Comparison of ENCODE assay signal across 15 cellular contexts in the genomic region with DNA sequence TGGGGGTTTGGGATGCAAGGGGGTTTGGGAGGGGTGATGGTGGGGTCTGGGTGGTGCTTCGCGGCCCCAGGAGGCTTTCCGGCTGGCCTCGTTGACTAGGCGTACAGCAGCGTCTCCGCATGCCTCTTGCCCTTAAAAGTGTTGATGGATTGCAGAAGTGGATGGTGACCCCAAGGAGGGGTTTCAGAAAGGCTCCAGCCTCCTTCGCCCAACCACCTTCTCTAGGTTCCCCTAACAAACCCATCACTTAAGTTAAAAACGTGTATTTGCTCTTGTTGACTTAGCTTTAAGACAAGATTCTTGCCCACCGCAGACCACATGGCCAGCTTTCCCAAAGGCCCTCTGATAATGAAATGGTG. TPM values are rescaled to one million over a fixed set of nuclear protein-coding genes. Genes with fewer than 3 reads are reported as not detected.
DNase-seq lines count a peak whose midpoint lies in the region; ATAC-seq and TF ChIP-seq lines count a peak whose summit lies in the region.
"Had no signal": no experiment of that assay in that cellular context is flagged by ENCODE, and none has a peak within 500 bp of the region (broad histone marks: within the 10 kb centered on the region; RNA-seq: fewer than 3 reads in every experiment).

No MANE protein-coding gene starts in this region.

- peak overlapping the region in 1 of 2 experiments; percentile 54; a peak in 3 of 5 replicates for H3K4me3 Mint-ChIP-seq in H9
- H3K4me3 Mint-ChIP-seq in natural killer cell: no peak overlapping the region

- no peaks in the 10 kb centered on the region for H3K79me2 ChIP-seq in H9 (ENCODE audit: insufficient read depth, low read length)
- H3K79me2 ChIP-seq in Karpas-422 (ENCODE audit: low read length): no peaks in the 10 kb centered on the region

- H3K18ac ChIP-seq in H9 (ENCODE audit: insufficient read length, low read depth, low read length): no peak overlapping the region

- H4K20me1 ChIP-seq in H9 (ENCODE audit: control insufficient read depth, insufficient read depth, insufficient read length) (no peaks in the 10 kb centered on the region), Karpas-422 (ENCODE audit: insufficient read depth, low read depth, low read length) (no peaks in the 10 kb centered on the region)

- no peak overlapping the region for H3K9ac ChIP-seq in H9 (ENCODE audit: extremely low read depth, insufficient read length, low read length)
- H3K9ac ChIP-seq in Karpas-422 (ENCODE audit: low read length): no peak overlapping the region
- H3K9ac ChIP-seq: BLaER1 treated with 17β-estradiol and CSF1 and Interleukin-3, amounts not matched to agents 10 nM and 100 nM had no signal

- H4K91ac ChIP-seq in H9 (ENCODE audit: insufficient read length, low read depth, low read length): no peak overlapping the region

- H3K9me2 ChIP-seq in Karpas-422 (replicated peaks; ENCODE audit: insufficient read depth, low read length): no peaks in the 10 kb centered on the region

- DNase-seq in H9: no peak
- no peak for DNase-seq in coronary artery (ENCODE audit: low spot score)
- DNase-seq in natural killer cell: no peak
- no peak for DNase-seq in spleen
- DNase-seq in SIG-M5 (lab: John Stamatoyannopoulos, UW): no peak
- no peak for DNase-seq in Karpas-422
- DNase-seq: NCI-H1092 treated with DMSO at 0.1 percent for 48 hours, NCI-H146, NCI-H2029 treated with DMSO at 0.1 percent for 48 hours, NCI-H510A treated with DMSO at 0.1 percent for 48 hours, NCI-H82, SHP77 treated with DMSO at 0.1 percent for 48 hours had no signal

- no peak for TF ChIP-seq POLR2A in spleen (IDR thresholded peaks at IDR 0.05)

- no peak overlapping the region for H4K5ac ChIP-seq in H9 (ENCODE audit: insufficient read length, low read depth, low read length)

- no peaks in the 10 kb centered on the region for H3K36me3 ChIP-seq in spleen
- H3K36me3 ChIP-seq in Karpas-422 (ENCODE audit: insufficient read depth, low read length): no peaks in the 10 kb centered on the region
- H3K36me3 ChIP-seq: BLaER1 treated with 17β-estradiol and CSF1 and Interleukin-3, amounts not matched to agents 10 nM and 100 nM had no signal

- no peaks in the 10 kb centered on the region for H3K9me3 ChIP-seq in H9 (ENCODE audit: control insufficient read depth, low read depth, low read length)
- no peaks in the 10 kb centered on the region for H3K9me3 ChIP-seq in spleen
- H3K9me3 ChIP-seq in Karpas-422 (ENCODE audit: low read length): no peaks in the 10 kb centered on the region

- no peak overlapping the region for H3K56ac ChIP-seq in H9 (ENCODE audit: insufficient read length, low read depth, low read length)

- H3K79me1 ChIP-seq in H9 (ENCODE audit: insufficient read depth, low read depth, low read length, poor library complexity, severe bottlenecking): no peaks in the 10 kb centered on the region

- no peak overlapping the region for H4K8ac ChIP-seq in H9 (replicated peaks; ENCODE audit: insufficient read length, low read depth, low read length)

- H2BK5ac ChIP-seq in H9 (ENCODE audit: insufficient read length, low read length): no peak overlapping the region

- no peak overlapping the region for H3K27ac Mint-ChIP-seq in H9
- no peak overlapping the region for H3K27ac Mint-ChIP-seq in natural killer cell
- H3K27ac Mint-ChIP-seq: GM23338 had no signal

- no peak overlapping the region for H3K14ac ChIP-seq in H9 (ENCODE audit: insufficient read depth, low read length)

- H3K4me1 Mint-ChIP-seq in H9 (peaks cover 49 to 52% of the 10 kb centered on the region in 2 experiments), natural killer cell (peaks cover 38 to 45% of the 10 kb centered on the region in 2 donors)

- peaks cover 65% of the 10 kb centered on the region for H3K27me3 Mint-ChIP-seq in H9 (ENCODE audit: low read depth)
- peaks cover 81 to 86% of the 10 kb centered on the region in 2 donors for H3K27me3 Mint-ChIP-seq in natural killer cell (ENCODE audit: low read depth in 2 of 2)

- no peak overlapping the region for H3K27ac ChIP-seq in H9 (ENCODE audit: insufficient read length, low read depth, low read length)
- H3K27ac ChIP-seq in coronary artery: no peak overlapping the region
- H3K27ac ChIP-seq in spleen: no peak overlapping the region
- no peak overlapping the region for H3K27ac ChIP-seq in Karpas-422 (ENCODE audit: low read length)
- H3K27ac ChIP-seq: BLaER1 treated with 17β-estradiol and CSF1 and Interleukin-3, amounts not matched to agents 10 nM and 100 nM had no signal

- no peak overlapping the region for H3T11ph ChIP-seq in H9 (ENCODE audit: low read length)

- intact Hi-C loops in natural killer cell (cut with micrococcal nuclease) (loop anchor here (2.0 kb wide), 2 partner anchors 302 to 572 kb away; no protein-coding TSS in a partner anchor), spleen (cut with DNase I; ENCODE audit: low total_unique reads) (loop anchor here (10.0 kb wide), 1 partner anchor 552 kb away; no protein-coding TSS in a partner anchor)

- H3K23ac ChIP-seq in H9 (ENCODE audit: insufficient read length, low read depth, low read length): no peak overlapping the region

- no peak overlapping the region for H3K4ac ChIP-seq in H9 (ENCODE audit: low read depth, low read length)

- TF ChIP-seq CTCF in H9 (conservative IDR thresholded peaks at IDR 0.05) (peak; percentile 41; the same call in 2 of the 3 replicates), coronary artery (IDR thresholded peaks at IDR 0.05) (no peak), natural killer cell (IDR thresholded peaks at IDR 0.05) (peak; percentile 57), spleen (IDR thresholded peaks at IDR 0.05 in 8 of 11, conservative IDR thresholded peaks at IDR 0.05 in 3 of 11) (peak in 7 of 11 experiments; percentile 1 to 53 (median 19))

- H2BK120ac ChIP-seq in H9 (ENCODE audit: low read depth, low read length, poor library complexity, severe bottlenecking): no peak overlapping the region

- H3K4me2 ChIP-seq in H9 (ENCODE audit: insufficient read depth, insufficient read length, low read length) (no peak overlapping the region), Karpas-422 (ENCODE audit: low read depth, low read length, poor library complexity, severe bottlenecking) (no peak overlapping the region)
- H3K4me2 ChIP-seq: BLaER1 treated with 17β-estradiol and CSF1 and Interleukin-3, amounts not matched to agents 10 nM and 100 nM had no signal

- no peak overlapping the region for H2AFZ ChIP-seq in H9 (ENCODE audit: low read length)
- H2AFZ ChIP-seq in Karpas-422 (ENCODE audit: low read length): no peak overlapping the region
- H2AFZ ChIP-seq: GM23338 had no signal

- H2BK20ac ChIP-seq in H9 (ENCODE audit: low read depth, low read length, poor library complexity, severe bottlenecking): no peak overlapping the region

- H2BK15ac ChIP-seq in H9 (ENCODE audit: low read depth, low read length): no peak overlapping the region

- no peak overlapping the region for H2AK5ac ChIP-seq in H9 (ENCODE audit: insufficient read length, low read length)

- WGBS in H9 (ENCODE audit: extremely low coverage, insufficient read length, low lambda C conversion rate): no CpG with 5 or more reads among the region's 10 CpGs
- WGBS in spleen, 5 donors: 39 to 51% (median 40%) methylated on average over 10 of the region's 10 CpGs

- H3K9me3 Mint-ChIP-seq in H9 (no peaks in the 10 kb centered on the region; a peak in 1 of 5 replicates), natural killer cell (no peaks in the 10 kb centered on the region)
- H3K9me3 Mint-ChIP-seq: GM23338 had no signal

- H3K4me1 ChIP-seq in H9 (ENCODE audit: insufficient read depth, low read length): peaks cover 10% of the 10 kb centered on the region; the same call in 1 of the 2 replicates
- H3K4me1 ChIP-seq in spleen: peaks cover 0 to 34% (median 10%) of the 10 kb centered on the region in 6 donors
- no peaks in the 10 kb centered on the region for H3K4me1 ChIP-seq in Karpas-422 (ENCODE audit: low read length)

- H3K36me3 Mint-ChIP-seq in H9 (ENCODE audit: insufficient read depth in 1 of 3, low read depth in 3 of 3) (no peaks in the 10 kb centered on the region), natural killer cell (no peaks in the 10 kb centered on the region)

- peak overlapping the region; percentile 44 for H3K4me3 ChIP-seq in coronary artery
- peak overlapping the region in 1 of 8 donors; percentile 42 for H3K4me3 ChIP-seq in spleen
- H3K4me3 ChIP-seq in Karpas-422 (ENCODE audit: low read length): no peak overlapping the region
- H3K4me3 ChIP-seq: BLaER1 treated with 17β-estradiol and CSF1 and Interleukin-3, amounts not matched to agents 10 nM and 100 nM had no signal

- no peak for ATAC-seq in natural killer cell
- ATAC-seq in HG03097 (IDR thresholded peaks at IDR 0.05; ENCODE audit: low FRiP score, unreplicated experiment): no peak

- peaks cover 35% of the 10 kb centered on the region for H3K23me2 ChIP-seq in H9 (ENCODE audit: insufficient read length, low read depth, low read length, poor library complexity, severe bottlenecking)

- no peak overlapping the region for H2BK12ac ChIP-seq in H9 (ENCODE audit: insufficient read length, low read depth, low read length)

- peaks cover 33% of the 10 kb centered on the region for H3K27me3 ChIP-seq in H9 (ENCODE audit: insufficient read depth, low read length)
- H3K27me3 ChIP-seq in spleen (replicated peaks in 1 of 7): peaks cover 0 to 78% (median 43%) of the 10 kb centered on the region in 7 donors
- no peaks in the 10 kb centered on the region for H3K27me3 ChIP-seq in Karpas-422 (ENCODE audit: low read length)

RNA-seq across cellular contexts. Expression of gene TSHZ3, which starts 8.1 kb away (rescaled TPM):
- total RNA-seq in H9 (2021) (3.2 and 4.1 TPM in 2 replicates), natural killer cell (1 to 10 TPM; 5.3 to 8.1 (median 6.2) TPM), spleen (10 to 100 TPM; 10.0 to 24.6 (median 15.8) TPM)
- 1 to 10 TPM; 1.2 to 3.6 (median 1.3) TPM for polyA plus RNA-seq in spleen
- not detected in 2 replicates for total RNA-seq in Karpas-422 (2014; rRNA removed; shearing (Covaris generic); ENCODE audit: low replicate concordance)
